1 cellular context compared by ENCODE assay signal in the genomic region with DNA sequence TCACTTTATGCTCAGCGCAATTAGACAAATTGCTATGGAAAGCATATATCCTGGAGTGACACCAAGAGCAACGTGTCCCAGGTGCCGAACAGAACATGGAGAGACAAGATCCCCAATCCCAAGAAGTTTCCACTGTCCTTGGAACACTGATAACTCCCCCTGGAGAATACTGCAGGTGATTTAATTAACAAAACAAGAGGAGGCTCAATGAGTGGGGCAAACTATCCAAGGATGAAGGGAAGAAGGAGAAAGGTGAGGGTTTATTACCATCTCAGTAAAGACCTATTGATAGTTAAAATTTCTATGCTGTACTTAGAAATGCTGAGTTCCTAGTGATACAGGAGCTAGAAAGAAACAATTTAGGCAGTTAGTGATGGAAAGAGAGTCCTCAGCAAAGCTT.
TF ChIP-seq lines count a peak whose summit lies in the region.

No MANE protein-coding gene starts in this region.

TF ChIP-seq in GM12878, 131 proteins besides CTCF, POLR2A, EP300 and RAD21:
- TF ChIP-seq, protein P1, sequence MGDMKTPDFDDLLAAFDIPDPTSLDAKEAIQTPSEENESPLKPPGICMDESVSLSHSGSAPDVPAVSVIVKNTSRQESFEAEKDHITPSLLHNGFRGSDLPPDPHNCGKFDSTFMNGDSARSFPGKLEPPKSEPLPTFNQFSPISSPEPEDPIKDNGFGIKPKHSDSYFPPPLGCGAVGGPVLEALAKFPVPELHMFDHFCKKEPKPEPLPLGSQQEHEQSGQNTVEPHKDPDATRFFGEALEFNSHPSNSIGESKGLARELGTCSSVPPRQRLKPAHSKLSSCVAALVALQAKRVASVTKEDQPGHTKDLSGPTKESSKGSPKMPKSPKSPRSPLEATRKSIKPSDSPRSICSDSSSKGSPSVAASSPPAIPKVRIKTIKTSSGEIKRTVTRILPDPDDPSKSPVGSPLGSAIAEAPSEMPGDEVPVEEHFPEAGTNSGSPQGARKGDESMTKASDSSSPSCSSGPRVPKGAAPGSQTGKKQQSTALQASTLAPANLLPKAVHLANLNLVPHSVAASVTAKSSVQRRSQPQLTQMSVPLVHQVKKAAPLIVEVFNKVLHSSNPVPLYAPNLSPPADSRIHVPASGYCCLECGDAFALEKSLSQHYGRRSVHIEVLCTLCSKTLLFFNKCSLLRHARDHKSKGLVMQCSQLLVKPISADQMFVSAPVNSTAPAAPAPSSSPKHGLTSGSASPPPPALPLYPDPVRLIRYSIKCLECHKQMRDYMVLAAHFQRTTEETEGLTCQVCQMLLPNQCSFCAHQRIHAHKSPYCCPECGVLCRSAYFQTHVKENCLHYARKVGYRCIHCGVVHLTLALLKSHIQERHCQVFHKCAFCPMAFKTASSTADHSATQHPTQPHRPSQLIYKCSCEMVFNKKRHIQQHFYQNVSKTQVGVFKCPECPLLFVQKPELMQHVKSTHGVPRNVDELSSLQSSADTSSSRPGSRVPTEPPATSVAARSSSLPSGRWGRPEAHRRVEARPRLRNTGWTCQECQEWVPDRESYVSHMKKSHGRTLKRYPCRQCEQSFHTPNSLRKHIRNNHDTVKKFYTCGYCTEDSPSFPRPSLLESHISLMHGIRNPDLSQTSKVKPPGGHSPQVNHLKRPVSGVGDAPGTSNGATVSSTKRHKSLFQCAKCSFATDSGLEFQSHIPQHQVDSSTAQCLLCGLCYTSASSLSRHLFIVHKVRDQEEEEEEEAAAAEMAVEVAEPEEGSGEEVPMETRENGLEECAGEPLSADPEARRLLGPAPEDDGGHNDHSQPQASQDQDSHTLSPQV (IDR thresholded peaks at IDR 0.05): no peak
- TF ChIP-seq PAX5 (IDR thresholded peaks at IDR 0.05; ENCODE audit: borderline replicate concordance, low read depth, low read length): no peak
- TF ChIP-seq CHD2 (IDR thresholded peaks at IDR 0.05; ENCODE audit: borderline replicate concordance, low read depth, low read length): no peak
- TF ChIP-seq NFXL1 (IDR thresholded peaks at IDR 0.05; ENCODE audit: borderline replicate concordance): no peak
- no peak for TF ChIP-seq BACH1 (IDR thresholded peaks at IDR 0.05; ENCODE audit: borderline replicate concordance)
- no peak for TF ChIP-seq HDGF (IDR thresholded peaks at IDR 0.05)
- TF ChIP-seq, protein P2, sequence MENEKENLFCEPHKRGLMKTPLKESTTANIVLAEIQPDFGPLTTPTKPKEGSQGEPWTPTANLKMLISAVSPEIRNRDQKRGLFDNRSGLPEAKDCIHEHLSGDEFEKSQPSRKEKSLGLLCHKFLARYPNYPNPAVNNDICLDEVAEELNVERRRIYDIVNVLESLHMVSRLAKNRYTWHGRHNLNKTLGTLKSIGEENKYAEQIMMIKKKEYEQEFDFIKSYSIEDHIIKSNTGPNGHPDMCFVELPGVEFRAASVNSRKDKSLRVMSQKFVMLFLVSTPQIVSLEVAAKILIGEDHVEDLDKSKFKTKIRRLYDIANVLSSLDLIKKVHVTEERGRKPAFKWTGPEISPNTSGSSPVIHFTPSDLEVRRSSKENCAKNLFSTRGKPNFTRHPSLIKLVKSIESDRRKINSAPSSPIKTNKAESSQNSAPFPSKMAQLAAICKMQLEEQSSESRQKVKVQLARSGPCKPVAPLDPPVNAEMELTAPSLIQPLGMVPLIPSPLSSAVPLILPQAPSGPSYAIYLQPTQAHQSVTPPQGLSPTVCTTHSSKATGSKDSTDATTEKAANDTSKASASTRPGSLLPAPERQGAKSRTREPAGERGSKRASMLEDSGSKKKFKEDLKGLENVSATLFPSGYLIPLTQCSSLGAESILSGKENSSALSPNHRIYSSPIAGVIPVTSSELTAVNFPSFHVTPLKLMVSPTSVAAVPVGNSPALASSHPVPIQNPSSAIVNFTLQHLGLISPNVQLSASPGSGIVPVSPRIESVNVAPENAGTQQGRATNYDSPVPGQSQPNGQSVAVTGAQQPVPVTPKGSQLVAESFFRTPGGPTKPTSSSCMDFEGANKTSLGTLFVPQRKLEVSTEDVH (IDR thresholded peaks at IDR 0.05; ENCODE audit: low read depth, partially characterized antibody): no peak
- TF ChIP-seq MYB (IDR thresholded peaks at IDR 0.05; ENCODE audit: borderline replicate concordance, low read depth, low read length): no peak
- TF ChIP-seq IKZF1 (conservative IDR thresholded peaks at IDR 0.05): no peak
- TF ChIP-seq CBX3 (IDR thresholded peaks at IDR 0.05; ENCODE audit: borderline replicate concordance, low read depth): no peak
- no peak for TF ChIP-seq ATF7 (IDR thresholded peaks at IDR 0.05; ENCODE audit: low read depth)
- TF ChIP-seq SUZ12 (IDR thresholded peaks at IDR 0.05; ENCODE audit: unreplicated experiment): no peak
- no peak for TF ChIP-seq ZNF207 (IDR thresholded peaks at IDR 0.05; ENCODE audit: borderline replicate concordance)
- TF ChIP-seq, protein P3, sequence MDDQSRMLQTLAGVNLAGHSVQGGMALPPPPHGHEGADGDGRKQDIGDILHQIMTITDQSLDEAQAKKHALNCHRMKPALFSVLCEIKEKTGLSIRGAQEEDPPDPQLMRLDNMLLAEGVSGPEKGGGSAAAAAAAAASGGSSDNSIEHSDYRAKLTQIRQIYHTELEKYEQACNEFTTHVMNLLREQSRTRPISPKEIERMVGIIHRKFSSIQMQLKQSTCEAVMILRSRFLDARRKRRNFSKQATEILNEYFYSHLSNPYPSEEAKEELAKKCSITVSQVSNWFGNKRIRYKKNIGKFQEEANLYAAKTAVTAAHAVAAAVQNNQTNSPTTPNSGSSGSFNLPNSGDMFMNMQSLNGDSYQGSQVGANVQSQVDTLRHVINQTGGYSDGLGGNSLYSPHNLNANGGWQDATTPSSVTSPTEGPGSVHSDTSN (IDR thresholded peaks at IDR 0.05; ENCODE audit: insufficient replicate concordance, low read depth, low read length): no peak
- TF ChIP-seq NR2C1 (IDR thresholded peaks at IDR 0.05): no peak
- TF ChIP-seq SREBF2 (IDR thresholded peaks at IDR 0.05; ENCODE audit: low read length): no peak
- TF ChIP-seq USF1 (IDR thresholded peaks at IDR 0.05; ENCODE audit: borderline replicate concordance, extremely low read length, insufficient read depth, low read depth, low read length): no peak
- TF ChIP-seq TBL1XR1 (IDR thresholded peaks at IDR 0.05; ENCODE audit: low read depth, low read length): no peak
